Comparison of ENCODE assay signal across 9 cellular contexts in genomic region chr2:70647873-70648481, GRCh38.
DNase-seq lines count a peak whose midpoint lies in the region; ATAC-seq, FAIRE-seq and TF ChIP-seq lines count a peak whose summit lies in the region.
"Had no signal": no experiment of that assay in that cellular context is flagged by ENCODE, and none has a peak within 500 bp of the region (broad histone marks: within the 10 kb centered on the region; RNA-seq: fewer than 3 reads in every experiment).

No MANE protein-coding gene starts in this region.

- H2BK5ac ChIP-seq in IMR-90 (ENCODE audit: low read depth, low read length, poor library complexity, severe bottlenecking), result no peak overlapping the region

- DNase-seq in NCI-H524 (lab: John Stamatoyannopoulos, UW) (peak; percentile 26 to 71), NCI-H524 treated with DMSO at 0.1 percent for 48 hours (lab: John Stamatoyannopoulos, UW) (no peak), IMR-90 (peak; percentile 44), RCC 7860 (ENCODE audit: low spot score) (peak; percentile 43), activated T-helper 1 cell treated with Interleukin-2 at 50 U/mL for 16 hours (ENCODE audit: low read depth) (peak; percentile 46), foreskin keratinocyte (peak; percentile 21 to 49), ovary (peak; percentile 12 to 72 (median 39)), transverse colon (peak; percentile 72)

- H4K8ac ChIP-seq in IMR-90 (ENCODE audit: low read depth in 2 of 2, low read length in 2 of 2), result no peak overlapping the region

- peak; percentile 88 for TF ChIP-seq CTCF in IMR-90 (conservative IDR thresholded peaks at IDR 0.05; ENCODE audit: low read depth, low read length)
- TF ChIP-seq CTCF in foreskin keratinocyte (conservative IDR thresholded peaks at IDR 0.05), result peak; percentile 98
- peak in 1 of 3 donors; percentile 49 for TF ChIP-seq CTCF in ovary (IDR thresholded peaks at IDR 0.05)
- TF ChIP-seq CTCF in transverse colon (IDR thresholded peaks at IDR 0.05), result peak; percentile 85 to 95 (median 93)

- H3K18ac ChIP-seq in IMR-90 (ENCODE audit: low read depth, low read length), result no peak overlapping the region

- H3K27me3 ChIP-seq in IMR-90 (ENCODE audit: control insufficient read depth, insufficient read depth, low read length) (peaks cover 5% of the 10 kb centered on the region), foreskin keratinocyte (peaks cover 9% of the 10 kb centered on the region), ovary (no peaks in the 10 kb centered on the region), transverse colon (peaks cover 14% of the 10 kb centered on the region)
- H3K27me3 ChIP-seq: BLaER1 treated with 17β-estradiol and CSF1 and Interleukin-3, amounts not matched to agents 10 nM and 100 nM had no signal

- intact Hi-C loops in IMR-90 (cut with micrococcal nuclease), result loop anchor here (1.0 kb wide), 2 partner anchors 307 to 344 kb away; no protein-coding TSS in a partner anchor
- intact Hi-C loops in ovary (cut with DNase I), result no loop called here
- intact Hi-C loops in transverse colon (cut with DNase I; ENCODE audit: low total_unique reads), result no loop called here

- TF ChIP-seq RAD21 in IMR-90 (IDR thresholded peaks at IDR 0.05; ENCODE audit: low read length), result peak; percentile 78

- CTCF ChIA-PET in IMR-90 (lab: Yijun Ruan, JAX), result interaction anchor here (1.2 kb wide), 1 partner anchor 9 kb away, joined by 4 read pairs; no protein-coding TSS in a partner anchor

- H2AK5ac ChIP-seq in IMR-90 (ENCODE audit: low read depth, low read length), result no peak overlapping the region

- no peaks in the 10 kb centered on the region for H4K20me1 ChIP-seq in IMR-90 (ENCODE audit: insufficient read depth, low read length)
- H4K20me1 ChIP-seq: BLaER1 treated with 17β-estradiol and CSF1 and Interleukin-3, amounts not matched to agents 10 nM and 100 nM had no signal

- no peak overlapping the region for H2BK15ac ChIP-seq in IMR-90 (ENCODE audit: low read depth, low read length)

- POLR2A ChIA-PET in IMR-90 (lab: Charles Lee; ENCODE audit: unreplicated experiment), result no interaction called here

- H3K4ac ChIP-seq in IMR-90 (ENCODE audit: low read depth, low read length), result no peak overlapping the region

- no peaks in the 10 kb centered on the region for H3K79me1 ChIP-seq in IMR-90 (ENCODE audit: low read depth in 1 of 2, low read length in 2 of 2)

- H2BK120ac ChIP-seq in IMR-90 (ENCODE audit: low read depth, low read length), result no peak overlapping the region

- no peak overlapping the region for H3K4me3 ChIP-seq in IMR-90 (ENCODE audit: insufficient read depth, low read depth, low read length)
- no peak overlapping the region for H3K4me3 ChIP-seq in ovary
- no peak overlapping the region for H3K4me3 ChIP-seq in transverse colon
- H3K4me3 ChIP-seq: BLaER1 treated with 17β-estradiol and CSF1 and Interleukin-3, amounts not matched to agents 10 nM and 100 nM had no signal

- H4K5ac ChIP-seq in IMR-90 (ENCODE audit: low read depth, low read length), result no peak overlapping the region

- H3K36me3 ChIP-seq in IMR-90 (ENCODE audit: control insufficient read depth, insufficient read depth, low read length) (no peaks in the 10 kb centered on the region), ovary (no peaks in the 10 kb centered on the region), transverse colon (no peaks in the 10 kb centered on the region)
- H3K36me3 ChIP-seq: BLaER1 treated with 17β-estradiol and CSF1 and Interleukin-3, amounts not matched to agents 10 nM and 100 nM had no signal

- no peaks in the 10 kb centered on the region for H3K9me3 ChIP-seq in IMR-90 (ENCODE audit: control insufficient read depth, insufficient read depth, low read length)
- H3K9me3 ChIP-seq in ovary, result no peaks in the 10 kb centered on the region
- no peaks in the 10 kb centered on the region for H3K9me3 ChIP-seq in transverse colon

- no peak overlapping the region for H2BK20ac ChIP-seq in IMR-90 (ENCODE audit: low read depth, low read length)

- no peak overlapping the region for H4K91ac ChIP-seq in IMR-90 (ENCODE audit: insufficient read depth, low read depth, low read length)

- H3K4me1 ChIP-seq in IMR-90 (ENCODE audit: control insufficient read depth, insufficient read depth, low read length) (no peaks in the 10 kb centered on the region), foreskin keratinocyte (no peaks in the 10 kb centered on the region), ovary (ENCODE audit: insufficient read depth) (no peaks in the 10 kb centered on the region), transverse colon (peaks cover 0 to 8% (median 0%) of the 10 kb centered on the region in 4 donors)

- H2AFZ ChIP-seq in IMR-90 (replicated peaks; ENCODE audit: low read length, poor library complexity), result no peak overlapping the region

- WGBS in IMR-90 (ENCODE audit: extremely low coverage in 2 of 2, insufficient read length in 1 of 2), 2 experiments, result 7% methylated on average over 6 of the region's 9 CpGs; no CpG with 5 or more reads in 1 of the 2 experiments
- 4 to 6% (median 5%) methylated on average over 9 of the region's 9 CpGs for WGBS in ovary, 3 donors
- 3 to 14% methylated on average over 2 to 9 of the region's 9 CpGs for WGBS in transverse colon (ENCODE audit: low coverage in 1 of 2), 2 donors

- ATAC-seq in IMR-90 (ENCODE audit: low read depth) (peak; percentile 93), foreskin keratinocyte (peak; percentile 62)

- dilution Hi-C loops in IMR-90 (cut with HindIII; ENCODE audit: low sequenced_read_pairs, unreplicated experiment), result no loop called here

- H3K9ac ChIP-seq in IMR-90 (ENCODE audit: low read depth, low read length), result no peak overlapping the region
- H3K9ac ChIP-seq: BLaER1 treated with 17β-estradiol and CSF1 and Interleukin-3, amounts not matched to agents 10 nM and 100 nM had no signal

- H3K23ac ChIP-seq in IMR-90 (ENCODE audit: low read depth, low read length), result no peak overlapping the region

- in situ Hi-C loops in IMR-90 (cut with MboI; ENCODE audit: low sequenced_read_pairs) (no loop called here), transverse colon (cut with MboI; ENCODE audit: low pct_ligation_motif_present in 1 of 4, low pct_unique_long_range_greater_than_20kb in 1 of 4, low sequenced_read_pairs in 3 of 4) (no loop called here)

- H3K14ac ChIP-seq in IMR-90 (replicated peaks; ENCODE audit: low read depth, low read length), result no peak overlapping the region

- BruUV-seq in IMR-90 (replicated peaks; lab: Mats Ljungman, UMichigan), result no TSS peak

- TF ChIP-seq POLR2A in IMR-90 (IDR thresholded peaks at IDR 0.05; ENCODE audit: low read depth, low read length) (no peak), ovary (IDR thresholded peaks at IDR 0.05) (no peak), transverse colon (IDR thresholded peaks at IDR 0.05) (no peak)

- H3K9me1 ChIP-seq in IMR-90 (ENCODE audit: insufficient read depth, low read length), result no peaks in the 10 kb centered on the region

- H3K4me2 ChIP-seq in IMR-90 (ENCODE audit: low read depth, low read length), result no peak overlapping the region
- H3K4me2 ChIP-seq: BLaER1 treated with 17β-estradiol and CSF1 and Interleukin-3, amounts not matched to agents 10 nM and 100 nM had no signal

- H2AK9ac ChIP-seq in IMR-90 (replicated peaks; ENCODE audit: low read depth, low read length, poor library complexity), result no peak overlapping the region

- TF ChIP-seq EP300 in ovary (IDR thresholded peaks at IDR 0.05), result no peak
- no peak for TF ChIP-seq EP300 in transverse colon (IDR thresholded peaks at IDR 0.05; ENCODE audit: low read depth)

- FAIRE-seq in RCC 7860 (lab: Jason Lieb, UNC), result peak; percentile 33

- no peak overlapping the region for H3K27ac ChIP-seq in IMR-90 (ENCODE audit: insufficient read depth, low read length)
- no peak overlapping the region for H3K27ac ChIP-seq in foreskin keratinocyte
- no peak overlapping the region for H3K27ac ChIP-seq in ovary
- H3K27ac ChIP-seq in transverse colon, result no peak overlapping the region
- H3K27ac ChIP-seq: BLaER1 treated with 17β-estradiol and CSF1 and Interleukin-3, amounts not matched to agents 10 nM and 100 nM had no signal

- H3K56ac ChIP-seq in IMR-90 (ENCODE audit: extremely low read depth, insufficient read depth, low read length), result no peak overlapping the region

TF ChIP-seq in IMR-90, 13 proteins besides CTCF, POLR2A, EP300 and RAD21:
- TF ChIP-seq MAFK (IDR thresholded peaks at IDR 0.05; ENCODE audit: low read depth, low read length), result no peak
- TF ChIP-seq MAZ (IDR thresholded peaks at IDR 0.05; ENCODE audit: borderline replicate concordance, low read depth, low read length), result no peak
- peak; percentile 78 for TF ChIP-seq SMC3 (IDR thresholded peaks at IDR 0.05; ENCODE audit: low read depth, low read length)
- TF ChIP-seq BHLHE40 (IDR thresholded peaks at IDR 0.05; ENCODE audit: low read depth, low read length), result no peak
